ENCODE assay signal across 15 cellular contexts in genomic region chr13:49213997-49214916, GRCh38. TPM values are rescaled to one million over a fixed set of nuclear protein-coding genes. Genes with fewer than 3 reads are reported as not detected.
DNase-seq lines count a peak whose midpoint lies in the region; ATAC-seq and TF ChIP-seq lines count a peak whose summit lies in the region.
"Had no signal": no experiment of that assay in that cellular context is flagged by ENCODE, and none has a peak within 500 bp of the region (broad histone marks: within the 10 kb centered on the region; RNA-seq: fewer than 3 reads in every experiment).

No MANE protein-coding gene starts in this region.

- H3K4me1 ChIP-seq in Loucy (ENCODE audit: insufficient read depth, low read length, poor library complexity, severe bottlenecking) (peaks cover 12% of the 10 kb centered on the region), osteoblast (ENCODE audit: insufficient read depth, low read length) (peaks cover 6% of the 10 kb centered on the region), uterus (no peaks in the 10 kb centered on the region)
- H3K4me1 ChIP-seq: A549, prostate gland had no signal

- intact Hi-C loops in activated CD4-positive, alpha-beta T cell treated with anti-CD3 and anti-CD28 coated beads, Interleukin-2, amount 10 ng/mL, durations not matched to agents 24 days and 14 days (cut with micrococcal nuclease) = no loop called here
- intact Hi-C loops in uterus (cut with DNase I; ENCODE audit: low total_unique reads) = no loop called here

- H3K4me3 ChIP-seq in Loucy (ENCODE audit: low read length, poor library complexity, severe bottlenecking) (no peak overlapping the region), osteoblast (ENCODE audit: insufficient read depth, low read length) (no peak overlapping the region), uterus (no peak overlapping the region)
- H3K4me3 ChIP-seq: A549, prostate gland, transverse colon had no signal

- H3K36me3 ChIP-seq in Loucy (ENCODE audit: insufficient read depth, low read length) (no peaks in the 10 kb centered on the region), osteoblast (ENCODE audit: insufficient read depth, low read length) (no peaks in the 10 kb centered on the region), uterus (no peaks in the 10 kb centered on the region)
- H3K36me3 ChIP-seq: prostate gland had no signal

- H3K79me2 ChIP-seq in Loucy (ENCODE audit: insufficient read depth, low read length) (no peaks in the 10 kb centered on the region), osteoblast (ENCODE audit: insufficient read depth, low read length) (no peaks in the 10 kb centered on the region)

- peaks cover 10% of the 10 kb centered on the region for H3K4me1 Mint-ChIP-seq in activated CD4-positive, alpha-beta T cell treated with anti-CD3 and anti-CD28 coated beads, Interleukin-2, amount 10 ng/mL, durations not matched to agents 24 days and 14 days
- H3K4me1 Mint-ChIP-seq in activated naive CD8-positive, alpha-beta T cell treated with anti-CD3 and anti-CD28 coated beads, Interleukin-2, amount 50 U/mL, for 24 hours = peaks cover 11% of the 10 kb centered on the region

- TF ChIP-seq CTCF in Loucy (conservative IDR thresholded peaks at IDR 0.05; ENCODE audit: low read length) (no peak), osteoblast (IDR thresholded peaks at IDR 0.05; ENCODE audit: extremely low read depth, low read depth, low read length) (no peak), uterus (IDR thresholded peaks at IDR 0.05) (no peak)

- H3K27me3 ChIP-seq in Loucy (ENCODE audit: insufficient read depth, low read length, poor library complexity, severe bottlenecking) (no peaks in the 10 kb centered on the region), osteoblast (ENCODE audit: insufficient read depth, low read length) (peaks cover 19% of the 10 kb centered on the region), uterus (peaks cover 0 to 5% of the 10 kb centered on the region in 2 donors)

- H3K36me3 Mint-ChIP-seq in activated CD4-positive, alpha-beta T cell treated with anti-CD3 and anti-CD28 coated beads, Interleukin-2, amount 10 ng/mL, durations not matched to agents 24 days and 14 days (ENCODE audit: low read depth) = peaks cover 15% of the 10 kb centered on the region
- H3K36me3 Mint-ChIP-seq in activated naive CD8-positive, alpha-beta T cell treated with anti-CD3 and anti-CD28 coated beads, Interleukin-2, amount 50 U/mL, for 24 hours (ENCODE audit: low read depth) = peaks cover 9% of the 10 kb centered on the region

- H3K27ac ChIP-seq in osteoblast (ENCODE audit: low read depth, low read length) = no peak overlapping the region
- no peak overlapping the region for H3K27ac ChIP-seq in uterus
- H3K27ac ChIP-seq: A549, prostate gland, transverse colon had no signal

- H3K9ac ChIP-seq in Loucy (ENCODE audit: low read depth, low read length, poor library complexity, severe bottlenecking) = no peak overlapping the region

- H3K27ac Mint-ChIP-seq in activated CD4-positive, alpha-beta T cell treated with anti-CD3 and anti-CD28 coated beads, Interleukin-2, amount 10 ng/mL, durations not matched to agents 24 days and 14 days = peak overlapping the region; percentile 5
- H3K27ac Mint-ChIP-seq in activated naive CD8-positive, alpha-beta T cell treated with anti-CD3 and anti-CD28 coated beads, Interleukin-2, amount 50 U/mL, for 24 hours = peak overlapping the region; percentile 29

- H3K4me2 ChIP-seq in Loucy (ENCODE audit: low read depth, low read length, poor library complexity, severe bottlenecking) (peak overlapping the region; percentile 47), osteoblast (ENCODE audit: insufficient read depth, low read length) (no peak overlapping the region)
- H3K4me2 ChIP-seq: A549 had no signal

- no peaks in the 10 kb centered on the region for H3F3A ChIP-seq in Loucy (ENCODE audit: low read depth)

- H3K27me3 Mint-ChIP-seq in activated CD4-positive, alpha-beta T cell treated with anti-CD3 and anti-CD28 coated beads, Interleukin-2, amount 10 ng/mL, durations not matched to agents 24 days and 14 days = peaks cover 22% of the 10 kb centered on the region
- H3K27me3 Mint-ChIP-seq in activated naive CD8-positive, alpha-beta T cell treated with anti-CD3 and anti-CD28 coated beads, Interleukin-2, amount 50 U/mL, for 24 hours = peaks cover 25% of the 10 kb centered on the region

- H3K9me3 ChIP-seq in Loucy (ENCODE audit: insufficient read depth, low read depth, low read length) (no peaks in the 10 kb centered on the region), osteoblast (ENCODE audit: low read depth, low read length) (no peaks in the 10 kb centered on the region), uterus (no peaks in the 10 kb centered on the region)
- H3K9me3 ChIP-seq: A549, prostate gland, transverse colon had no signal

- H4K20me1 ChIP-seq in Loucy (ENCODE audit: insufficient read depth, low read length, poor library complexity, severe bottlenecking) = no peaks in the 10 kb centered on the region
- no peaks in the 10 kb centered on the region for H4K20me1 ChIP-seq in osteoblast (ENCODE audit: insufficient read depth, low read length)

- ATAC-seq in activated naive CD8-positive, alpha-beta T cell treated with anti-CD3 and anti-CD28 coated beads, Interleukin-2, amount 50 U/mL, for 24 hours = no peak
- no peak for ATAC-seq in HG02852 (IDR thresholded peaks at IDR 0.05; ENCODE audit: unreplicated experiment)

- peaks cover 4% of the 10 kb centered on the region for H3K9me3 Mint-ChIP-seq in activated CD4-positive, alpha-beta T cell treated with anti-CD3 and anti-CD28 coated beads, Interleukin-2, amount 10 ng/mL, durations not matched to agents 24 days and 14 days
- H3K9me3 Mint-ChIP-seq in activated naive CD8-positive, alpha-beta T cell treated with anti-CD3 and anti-CD28 coated beads, Interleukin-2, amount 50 U/mL, for 24 hours = no peaks in the 10 kb centered on the region
- H3K9me3 Mint-ChIP-seq: activated naive CD4-positive, alpha-beta T cell treated with anti-CD3 and anti-CD28 coated beads for 36 hours had no signal

- no peak for TF ChIP-seq POLR2A in uterus (IDR thresholded peaks at IDR 0.05)

- no peak for DNase-seq in activated CD4-positive, alpha-beta T cell treated with anti-CD3 and anti-CD28 coated beads, Interleukin-2, amount 10 ng/mL, durations not matched to agents 24 days and 14 days
- no peak for DNase-seq in activated CD4-positive, alpha-beta T cell treated with anti-CD3 and anti-CD28 coated beads, Interleukin-2, amount 50 U/mL, for 1 hour
- DNase-seq in activated naive CD8-positive, alpha-beta T cell treated with anti-CD3 and anti-CD28 coated beads, Interleukin-2, amount 50 U/mL, for 24 hours = no peak
- peak; percentile 64 for DNase-seq in osteoblast (ENCODE audit: insufficient read length, low spot score, missing footprints)
- no peak for DNase-seq in uterus
- DNase-seq in middle frontal gyrus (ENCODE audit: extremely low spot score, low spot score) = no peak
- DNase-seq: foreskin melanocyte, NCI-H2107 had no signal

- peak overlapping the region; percentile 83 for H2AFZ ChIP-seq in Loucy (ENCODE audit: low read length)
- H2AFZ ChIP-seq in osteoblast (ENCODE audit: low read length) = no peak overlapping the region

- H3K9me2 ChIP-seq in Loucy (replicated peaks; ENCODE audit: low read depth, low read length) = no peaks in the 10 kb centered on the region

- H3K4me3 Mint-ChIP-seq in activated CD4-positive, alpha-beta T cell treated with anti-CD3 and anti-CD28 coated beads, Interleukin-2, amount 10 ng/mL, durations not matched to agents 24 days and 14 days = no peak overlapping the region
- H3K4me3 Mint-ChIP-seq in activated naive CD8-positive, alpha-beta T cell treated with anti-CD3 and anti-CD28 coated beads, Interleukin-2, amount 50 U/mL, for 24 hours = no peak overlapping the region
- H3K4me3 Mint-ChIP-seq: activated naive CD4-positive, alpha-beta T cell treated with anti-CD3 and anti-CD28 coated beads for 36 hours had no signal

RNA-seq across cellular contexts. Expression of gene MLNR, which starts 5.9 kb away (rescaled TPM):
- not detected in 2 replicates for total RNA-seq in activated CD4-positive, alpha-beta T cell treated with anti-CD3 and anti-CD28 coated beads, Interleukin-2, amount 10 ng/mL, durations not matched to agents 24 days and 14 days
- total RNA-seq in osteoblast (not detected in 2 replicates), uterus (not detected)
- total RNA-seq: activated naive CD4-positive, alpha-beta T cell treated with anti-CD3 and anti-CD28 coated beads for 36 hours; T-helper 1 cell treated with Interleukin-12 subunit alpha and Interleukin-12 subunit beta and Interleukin-4 antibody, amounts not matched to agents 30 ng/mL and 1 ng/mL, for 36 hours; transverse colon had no signal

RNA-seq across cellular contexts. Expression of gene CDADC1, which starts 33.5 kb away (rescaled TPM):
- total RNA-seq in activated CD4-positive, alpha-beta T cell treated with anti-CD3 and anti-CD28 coated beads, Interleukin-2, amount 10 ng/mL, durations not matched to agents 24 days and 14 days = 8.0 and 9.5 TPM in 2 replicates
- total RNA-seq in osteoblast = 3.2 and 3.6 TPM in 2 replicates
- 10 to 100 TPM in 2 of 4 donors, 1 to 10 TPM in 2; 1.8 to 76.5 (median 10.9) TPM for total RNA-seq in uterus
